11 cellular contexts compared by ENCODE assay signal in the genomic region with DNA sequence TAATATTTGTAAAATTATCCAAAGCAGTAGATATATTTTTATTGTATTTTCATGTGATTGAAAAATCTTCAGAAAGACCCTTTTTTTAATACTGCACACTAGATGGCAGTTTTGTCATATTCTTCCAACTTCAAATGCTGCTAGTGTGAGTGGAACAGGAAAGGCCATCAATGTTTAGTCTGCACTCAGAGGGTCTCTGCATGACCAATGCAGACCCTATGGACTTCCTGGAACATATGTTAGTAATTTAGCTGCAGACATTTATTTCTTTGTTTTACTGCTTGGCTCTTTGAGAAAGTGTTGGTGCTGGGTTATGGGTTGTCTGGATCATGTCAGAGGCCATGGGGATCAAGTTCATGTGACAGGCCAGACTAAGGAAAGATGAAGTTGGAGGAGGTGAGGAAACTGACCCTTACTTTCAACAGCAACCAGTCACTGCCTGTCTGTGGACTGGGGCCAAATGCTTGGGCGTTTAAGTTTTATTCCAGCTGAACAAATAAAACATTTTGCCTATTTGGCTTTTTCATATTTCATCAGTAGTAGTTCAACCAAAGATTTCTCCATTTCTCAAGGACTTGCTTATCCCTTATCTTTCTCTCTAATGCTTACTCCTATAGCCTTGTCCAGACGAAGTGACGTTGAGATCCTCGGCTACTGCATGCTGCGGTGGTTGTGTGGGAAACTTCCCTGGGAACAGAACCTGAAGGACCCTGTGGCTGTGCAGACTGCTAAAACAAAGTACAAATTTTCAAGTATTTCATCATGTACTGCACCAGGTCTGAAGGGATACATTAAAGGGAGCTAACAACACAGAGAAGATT.
A peak's percentile ranks its signal among the peaks of the same experiment; 100 is the strongest.
DNase-seq lines count a peak whose midpoint lies in the region; ATAC-seq, FAIRE-seq and TF ChIP-seq lines count a peak whose summit lies in the region.
"Had no signal": no experiment of that assay in that cellular context is flagged by ENCODE, and none has a peak within 500 bp of the region (broad histone marks: within the 10 kb centered on the region; RNA-seq: fewer than 3 reads in every experiment).

No MANE protein-coding gene starts in this region.

- H4K8ac ChIP-seq in IMR-90 (ENCODE audit: low read depth in 2 of 2, low read length in 2 of 2), result no peak overlapping the region

- H2BK15ac ChIP-seq in IMR-90 (ENCODE audit: low read depth, low read length), result no peak overlapping the region

- no peak overlapping the region for H4K5ac ChIP-seq in IMR-90 (ENCODE audit: low read depth, low read length)

- TF ChIP-seq POLR2A in IMR-90 (IDR thresholded peaks at IDR 0.05; ENCODE audit: low read depth, low read length) (no peak), body of pancreas (IDR thresholded peaks at IDR 0.05) (peak in 1 of 3 donors; percentile 22), HepG2 (IDR thresholded peaks at IDR 0.05; ENCODE audit: insufficient read depth in 1 of 2, low read depth in 2 of 2, low read length in 2 of 2) (no peak)

- in situ Hi-C loops in IMR-90 (cut with MboI; ENCODE audit: low sequenced_read_pairs), result loop anchor here (25.0 kb wide), 1 partner anchor 306 kb away; no protein-coding TSS in a partner anchor
- in situ Hi-C loops in HepG2 (cut with HindIII; ENCODE audit: extremely low pct_ligation_motif_present, low pct_unique_long_range_greater_than_20kb), result loop anchor here (5.0 kb wide), 1 partner anchor 316 kb away; no protein-coding TSS in a partner anchor

- peak overlapping the region; percentile 27; the same call in 1 of the 2 replicates for H3K23ac ChIP-seq in IMR-90 (ENCODE audit: low read depth, low read length)

- peak overlapping the region; percentile 46; the same call in 1 of the 2 replicates for H3K14ac ChIP-seq in IMR-90 (replicated peaks; ENCODE audit: low read depth, low read length)

- no peak overlapping the region for H3K4me3 Mint-ChIP-seq in T-helper 17 cell
- H3K4me3 Mint-ChIP-seq: activated T-cell treated with anti-CD3 and anti-CD28 coated beads, Interleukin-2, amount 50 U/mL, for 4 hours had no signal

- no peaks in the 10 kb centered on the region for H3K9me3 ChIP-seq in IMR-90 (ENCODE audit: control insufficient read depth, insufficient read depth, low read length)
- H3K9me3 ChIP-seq in body of pancreas, result no peaks in the 10 kb centered on the region
- no peaks in the 10 kb centered on the region for H3K9me3 ChIP-seq in HepG2 (ENCODE audit: low read length)
- no peaks in the 10 kb centered on the region for H3K9me3 ChIP-seq in T-helper 17 cell (ENCODE audit: control insufficient read depth, low read length, poor library complexity, severe bottlenecking)

- DNase-seq in IMR-90 (peak; percentile 63), body of pancreas (peak; percentile 59 to 74 (median 70)), HepG2 (ENCODE audit: low spot score) (peak; percentile 15), T-helper 17 cell (no peak), DMS153 treated with DMSO at 0.1 percent for 48 hours (lab: John Stamatoyannopoulos, UW; ENCODE audit: unreplicated experiment) (no peak), HT-29 (ENCODE audit: low spot score) (no peak)
- DNase-seq: activated T-cell treated with anti-CD3 and anti-CD28 coated beads, Interleukin-2, amount 50 U/mL, for 4 hours; NCI-H526; stimulated activated CD4-positive, alpha-beta T cell treated with anti-CD3 and anti-CD28 coated beads, Interleukin-4, amount 100 ng/mL, for 1 hour had no signal

- WGBS in IMR-90 (ENCODE audit: extremely low coverage in 2 of 2, insufficient read length in 1 of 2), 2 experiments, result 20% methylated on average over 1 of the region's 5 CpGs; no CpG with 5 or more reads in 1 of the 2 experiments
- 14 to 27% methylated on average over 5 of the region's 5 CpGs for WGBS in body of pancreas, 2 donors
- WGBS in HepG2 (ENCODE audit: low lambda C conversion rate), result 92% methylated on average over 5 of the region's 5 CpGs

- TF ChIP-seq EP300 in HepG2 (IDR thresholded peaks at IDR 0.05; ENCODE audit: low read depth in 2 of 2, low read length in 2 of 2) (no peak), HepG2 (CRISPR knock-in tag; IDR thresholded peaks at IDR 0.05; ENCODE audit: borderline replicate concordance) (no peak)

- POLR2A ChIA-PET in IMR-90 (lab: Charles Lee; ENCODE audit: unreplicated experiment) (no interaction called here), HepG2 (lab: Yijun Ruan, JAX) (no interaction called here)

- TF ChIP-seq CTCF in IMR-90 (conservative IDR thresholded peaks at IDR 0.05; ENCODE audit: low read depth, low read length) (peak; percentile 37), body of pancreas (IDR thresholded peaks at IDR 0.05) (peak in 2 of 7 experiments; percentile 18 to 22), HepG2 (CRISPR knock-in tag; IDR thresholded peaks at IDR 0.05) (peak; percentile 59)

- H3K4me3 ChIP-seq in ACC112 (ENCODE audit: low read depth, low read length) (no peak overlapping the region), IMR-90 (ENCODE audit: insufficient read depth, low read depth, low read length) (no peak overlapping the region), body of pancreas (no peak overlapping the region), HepG2 (replicated peaks in 1 of 3; ENCODE audit: insufficient read depth in 1 of 3, low read depth in 2 of 3, low read length in 3 of 3) (no peak overlapping the region)

- no peak overlapping the region for H3K18ac ChIP-seq in IMR-90 (ENCODE audit: low read depth, low read length)

- H4K91ac ChIP-seq in IMR-90 (ENCODE audit: insufficient read depth, low read depth, low read length), result no peak overlapping the region

- H3K56ac ChIP-seq in IMR-90 (ENCODE audit: extremely low read depth, insufficient read depth, low read length), result no peak overlapping the region

- no peaks in the 10 kb centered on the region for H3K9me1 ChIP-seq in IMR-90 (ENCODE audit: insufficient read depth, low read length)

- TF ChIP-seq RAD21 in IMR-90 (IDR thresholded peaks at IDR 0.05; ENCODE audit: low read length) (peak; percentile 32; the same call in 1 of the 2 replicates), HepG2 (CRISPR knock-in tag; IDR thresholded peaks at IDR 0.05) (peak; percentile 48; the same call in 1 of the 2 replicates)

- peaks cover 0 to 6% of the 10 kb centered on the region in 2 experiments; a peak in 1 of 4 replicates for H3K79me1 ChIP-seq in IMR-90 (ENCODE audit: low read depth in 1 of 2, low read length in 2 of 2)

- FAIRE-seq in HepG2 (lab: Jason Lieb, UNC), result no peak

- H3K79me2 ChIP-seq in ACC112 (ENCODE audit: control insufficient read depth, insufficient read depth, low read length, unreplicated experiment) (no peaks in the 10 kb centered on the region), HepG2 (ENCODE audit: insufficient read depth, low read length) (no peaks in the 10 kb centered on the region)

- peak overlapping the region; percentile 71; the same call in 1 of the 2 replicates for H3K4ac ChIP-seq in IMR-90 (ENCODE audit: low read depth, low read length)

- no peak overlapping the region for H2AK5ac ChIP-seq in IMR-90 (ENCODE audit: low read depth, low read length)

- no peaks in the 10 kb centered on the region for H3K27me3 Mint-ChIP-seq in T-helper 17 cell

- dilution Hi-C loops in IMR-90 (cut with HindIII; ENCODE audit: low sequenced_read_pairs, unreplicated experiment), result no loop called here

- H4K20me1 ChIP-seq in IMR-90 (ENCODE audit: insufficient read depth, low read length), result no peaks in the 10 kb centered on the region
- H4K20me1 ChIP-seq in HepG2 (ENCODE audit: insufficient read depth, low read length), result no peaks in the 10 kb centered on the region

- no peak overlapping the region for H3K27ac Mint-ChIP-seq in T-helper 17 cell

- no peak overlapping the region for H2AFZ ChIP-seq in ACC112 (ENCODE audit: low read length, unreplicated experiment)
- no peak overlapping the region for H2AFZ ChIP-seq in IMR-90 (replicated peaks; ENCODE audit: low read length, poor library complexity)
- H2AFZ ChIP-seq in HepG2 (ENCODE audit: low read length), result no peak overlapping the region

- H3K9ac ChIP-seq in IMR-90 (ENCODE audit: low read depth, low read length) (no peak overlapping the region), HepG2 (ENCODE audit: insufficient read depth, low read depth, low read length) (no peak overlapping the region)

- H3K4me2 ChIP-seq in IMR-90 (ENCODE audit: low read depth, low read length), result no peak overlapping the region
- H3K4me2 ChIP-seq in HepG2 (ENCODE audit: low read depth, low read length), result no peak overlapping the region

- BruUV-seq in IMR-90 (replicated peaks; lab: Mats Ljungman, UMichigan) (no TSS peak), HepG2 (replicated peaks; lab: Mats Ljungman, UMichigan) (no TSS peak)

- no peak overlapping the region for H2BK20ac ChIP-seq in IMR-90 (ENCODE audit: low read depth, low read length)

- H2BK120ac ChIP-seq in IMR-90 (ENCODE audit: low read depth, low read length), result no peak overlapping the region

- no peaks in the 10 kb centered on the region for H3K4me1 Mint-ChIP-seq in T-helper 17 cell

- H3K27ac ChIP-seq in ACC112 (ENCODE audit: low read depth, low read length) (peak overlapping the region; percentile 14; the same call in 1 of the 2 replicates), IMR-90 (ENCODE audit: insufficient read depth, low read length) (peak overlapping the region; percentile 28; the same call in 1 of the 2 replicates), body of pancreas (peak overlapping the region; percentile 2 to 68 (median 24)), HepG2 (ENCODE audit: extremely low read length, insufficient read depth, low read length) (no peak overlapping the region)

- ATAC-seq in IMR-90 (ENCODE audit: low read depth) (peak; percentile 52), body of pancreas (peak; percentile 88), HepG2 (peak; percentile 64), T-helper 17 cell (no peak), GM19023 (IDR thresholded peaks at IDR 0.05; ENCODE audit: unreplicated experiment) (no peak)
- ATAC-seq: activated T-cell treated with anti-CD3 and anti-CD28 coated beads, Interleukin-2, amount 50 U/mL, for 4 hours had no signal

- intact Hi-C loops in IMR-90 (cut with micrococcal nuclease) (loop anchor here (1.0 to 5.0 kb wide), 3 partner anchors 225 to 369 kb away; no protein-coding TSS in a partner anchor), body of pancreas (cut with DNase I) (no loop called here), HepG2 (cut with micrococcal nuclease; ENCODE audit: unreplicated experiment) (loop anchor here (1.0 to 10.0 kb wide), 4 partner anchors 86 to 317 kb away; no protein-coding TSS in a partner anchor)

- H3K36me3 ChIP-seq in ACC112 (ENCODE audit: insufficient read depth, low read length) (no peaks in the 10 kb centered on the region), IMR-90 (ENCODE audit: control insufficient read depth, insufficient read depth, low read length) (peaks cover 2% of the 10 kb centered on the region; the same call in 1 of the 2 replicates), body of pancreas (replicated peaks in 1 of 2; ENCODE audit: insufficient read depth in 1 of 2, low read depth in 2 of 2) (no peaks in the 10 kb centered on the region), HepG2 (replicated peaks in 1 of 2; ENCODE audit: control insufficient read depth in 1 of 2, insufficient read depth in 2 of 2, low read length in 2 of 2) (peaks cover 1 to 10% of the 10 kb centered on the region in 2 experiments; a peak in 3 of 5 replicates)

- CTCF ChIA-PET in IMR-90 (lab: Yijun Ruan, JAX), result interaction anchor here (0.6 to 1.0 kb wide), 3 partner anchors 36 to 316 kb away, joined by 3 read pairs; no protein-coding TSS in a partner anchor
- CTCF ChIA-PET in HepG2 (lab: Yijun Ruan, JAX; ENCODE audit: low intra/inter-chr PET ratio, low total read pairs), result interaction anchor here (0.7 to 1.8 kb wide), 2 partner anchors 315 to 317 kb away, joined by 3 to 12 read pairs; no protein-coding TSS in a partner anchor

- H2AK9ac ChIP-seq in IMR-90 (replicated peaks; ENCODE audit: low read depth, low read length, poor library complexity), result no peak overlapping the region

- no peak overlapping the region for H2BK5ac ChIP-seq in IMR-90 (ENCODE audit: low read depth, low read length, poor library complexity, severe bottlenecking)

- H3K27me3 ChIP-seq in ACC112 (ENCODE audit: insufficient read depth, low read length) (no peaks in the 10 kb centered on the region), IMR-90 (ENCODE audit: control insufficient read depth, insufficient read depth, low read length) (no peaks in the 10 kb centered on the region), body of pancreas (no peaks in the 10 kb centered on the region), HepG2 (ENCODE audit: control insufficient read depth in 1 of 2, insufficient read depth in 2 of 2, low read length in 2 of 2) (no peaks in the 10 kb centered on the region)

- peaks cover 10% of the 10 kb centered on the region for H3K4me1 ChIP-seq in ACC112 (ENCODE audit: control insufficient read depth, insufficient read depth, low read length, unreplicated experiment)
- H3K4me1 ChIP-seq in IMR-90 (ENCODE audit: control insufficient read depth, insufficient read depth, low read length), result peaks cover 6% of the 10 kb centered on the region
- H3K4me1 ChIP-seq in body of pancreas, result peaks cover 17% of the 10 kb centered on the region
- H3K4me1 ChIP-seq in HepG2 (ENCODE audit: insufficient read depth, low read length), result no peaks in the 10 kb centered on the region

- H3K36me3 Mint-ChIP-seq in T-helper 17 cell (ENCODE audit: low read depth), result peaks cover 3% of the 10 kb centered on the region

Comparison
In these comparisons a context has a peak if more than half of its experiments do, and no peak if none do; other contexts are left out.
1. ATAC-seq: peak in IMR-90 (single experiment), body of pancreas (single experiment) and HepG2 (single experiment); none in T-helper 17 cell (single experiment) and GM19023 (single experiment).
2. DNase-seq: peak in IMR-90 (single experiment), body of pancreas (4 of 4) and HepG2 (single experiment); none in T-helper 17 cell (0 of 3), DMS153 treated with DMSO at 0.1 percent for 48 hours (single experiment) and HT-29 (single experiment).